ENCODE assay signal across 1 cellular context in genomic region chr15:67036775-67037555, GRCh38.
TF ChIP-seq lines count a peak whose summit lies in the region.

No MANE protein-coding gene starts in this region.

TF ChIP-seq in H1, 55 proteins besides CTCF, POLR2A, EP300 and RAD21:
- TF ChIP-seq FOSL1 (IDR thresholded peaks at IDR 0.05; ENCODE audit: insufficient read depth, low read depth, low read length) (no peak), JUN (IDR thresholded peaks at IDR 0.05; ENCODE audit: low read depth, low read length) (no peak)
